Comparison of ENCODE assay signal across 16 cellular contexts in genomic region chrY:12552471-12553283, GRCh38.
DNase-seq lines count a peak whose midpoint lies in the region; ATAC-seq, FAIRE-seq and TF ChIP-seq lines count a peak whose summit lies in the region.
"Had no signal": no experiment of that assay in that cellular context is flagged by ENCODE, and none has a peak within 500 bp of the region (broad histone marks: within the 10 kb centered on the region; RNA-seq: fewer than 3 reads in every experiment).

No MANE protein-coding gene starts in this region.

- H3K36me3 ChIP-seq in mesenchymal stem cell (ENCODE audit: control insufficient read depth in 1 of 2, insufficient read depth in 2 of 2, low read depth in 1 of 2, low read length in 2 of 2): no peaks in the 10 kb centered on the region
- H3K36me3 ChIP-seq in small intestine (ENCODE audit: control insufficient read depth in 2 of 2, insufficient read depth in 2 of 2, low read length in 2 of 2): no peaks in the 10 kb centered on the region
- H3K36me3 ChIP-seq in psoas muscle (ENCODE audit: insufficient read depth in 1 of 2, low read depth in 1 of 2): no peaks in the 10 kb centered on the region
- H3K36me3 ChIP-seq: ovary had no signal

- no peak overlapping the region for H2BK15ac ChIP-seq in mesenchymal stem cell (ENCODE audit: low read depth, poor library complexity, severe bottlenecking)

- H3K27ac ChIP-seq in mesenchymal stem cell (ENCODE audit: low read length, poor library complexity, severe bottlenecking) (peak overlapping the region; percentile 96), small intestine (ENCODE audit: low read depth in 1 of 2, low read length in 1 of 2) (no peak overlapping the region), psoas muscle (no peak overlapping the region)
- H3K27ac ChIP-seq: ovary, SK-N-MC had no signal

- 33% methylated on average over 3 of the region's 4 CpGs for WGBS in mesenchymal stem cell
- WGBS in small intestine, 3 donors: 54 to 79% methylated on average over 4 of the region's 4 CpGs; no CpG with 5 or more reads in 1 of the 3 donors
- 69 to 77% methylated on average over 4 of the region's 4 CpGs; no CpG with 5 or more reads in 1 of the 3 donors for WGBS in psoas muscle, 3 donors

- no peak overlapping the region for H4K8ac ChIP-seq in mesenchymal stem cell (ENCODE audit: low read length)

- H3K4me1 ChIP-seq in mesenchymal stem cell (ENCODE audit: control insufficient read depth, insufficient read depth, low read depth, low read length): peaks cover 20% of the 10 kb centered on the region
- H3K4me1 ChIP-seq in small intestine (ENCODE audit: control insufficient read depth in 2 of 2, insufficient read depth in 1 of 2, low read depth in 1 of 2, low read length in 1 of 2): no peaks in the 10 kb centered on the region
- H3K4me1 ChIP-seq in psoas muscle: no peaks in the 10 kb centered on the region
- H3K4me1 ChIP-seq: Caco-2 had no signal

- no peak overlapping the region for H3K4me2 ChIP-seq in mesenchymal stem cell (ENCODE audit: low read length, poor library complexity, severe bottlenecking)

- ATAC-seq in HG02642 (IDR thresholded peaks at IDR 0.05; ENCODE audit: poor library complexity, unreplicated experiment) (peak; percentile 45), psoas muscle (no peak)
- peak; percentile 76 for ATAC-seq in activated T-helper 17 cell treated with anti-CD3 and anti-CD28 coated beads, Interleukin-2, amount 50 U/mL, for 72 hours (replicated peaks)

- H3K9me3 Mint-ChIP-seq in activated T-helper 17 cell treated with anti-CD3 and anti-CD28 coated beads, Interleukin-2, amount 50 U/mL, for 72 hours: no peaks in the 10 kb centered on the region

- DNase-seq in EL (peak; percentile 94), mesenchymal stem cell (peak; percentile 56), NCI-H1436 treated with DMSO at 0.1 percent for 48 hours (lab: John Stamatoyannopoulos, UW) (no peak), small intestine (no peak), NCI-H446 (lab: John Stamatoyannopoulos, UW) (no peak), psoas muscle (no peak)
- DNase-seq: amniotic stem cell; Caco-2; hippocampal formation; NCI-H1105; NCI-H82; ovary; stimulated activated CD4-positive, alpha-beta T cell treated with anti-CD3 and anti-CD28 coated beads, Interleukin-1b, Interleukin-23, amount 100 ng/mL, for 48 hours had no signal

- no peak overlapping the region for H3K9ac ChIP-seq in mesenchymal stem cell (ENCODE audit: low read length)

- H3K4me3 ChIP-seq in mesenchymal stem cell (ENCODE audit: insufficient read depth in 1 of 2, low read depth in 1 of 2, low read length in 2 of 2): no peak overlapping the region
- no peak overlapping the region for H3K4me3 ChIP-seq in small intestine (ENCODE audit: low read depth in 1 of 2, low read length in 2 of 2)
- no peak overlapping the region for H3K4me3 ChIP-seq in psoas muscle
- H3K4me3 ChIP-seq: ovary, SK-N-MC had no signal

- H2BK12ac ChIP-seq in mesenchymal stem cell (ENCODE audit: low read length in 2 of 2): no peak overlapping the region

- H3K79me1 ChIP-seq in mesenchymal stem cell (replicated peaks; ENCODE audit: low read length, poor library complexity, severe bottlenecking): no peaks in the 10 kb centered on the region

- H3K4me3 Mint-ChIP-seq in activated T-helper 17 cell treated with anti-CD3 and anti-CD28 coated beads, Interleukin-2, amount 50 U/mL, for 72 hours: no peak overlapping the region

- H3K14ac ChIP-seq in mesenchymal stem cell (ENCODE audit: low read length in 2 of 2): no peak overlapping the region

- H3K27ac Mint-ChIP-seq in activated T-helper 17 cell treated with anti-CD3 and anti-CD28 coated beads, Interleukin-2, amount 50 U/mL, for 72 hours: peak overlapping the region; percentile 6

- no peaks in the 10 kb centered on the region for H3K4me1 Mint-ChIP-seq in activated T-helper 17 cell treated with anti-CD3 and anti-CD28 coated beads, Interleukin-2, amount 50 U/mL, for 72 hours

- no peak for TF ChIP-seq CTCF in psoas muscle (IDR thresholded peaks at IDR 0.05)

- intact Hi-C loops in psoas muscle (cut with DNase I): no loop called here

- no peaks in the 10 kb centered on the region for H3K27me3 Mint-ChIP-seq in activated T-helper 17 cell treated with anti-CD3 and anti-CD28 coated beads, Interleukin-2, amount 50 U/mL, for 72 hours

- no peak overlapping the region for H2BK5ac ChIP-seq in mesenchymal stem cell (ENCODE audit: low read depth, low read length, poor library complexity, severe bottlenecking)

- no peak for FAIRE-seq in small intestine (lab: Jason Lieb, UNC)

- H3K9me3 ChIP-seq in mesenchymal stem cell (ENCODE audit: control insufficient read depth, low read length): no peaks in the 10 kb centered on the region
- no peaks in the 10 kb centered on the region for H3K9me3 ChIP-seq in small intestine (ENCODE audit: control insufficient read depth, low read depth)
- H3K9me3 ChIP-seq in psoas muscle: no peaks in the 10 kb centered on the region
- H3K9me3 ChIP-seq: Caco-2, ovary had no signal

- no peak overlapping the region for H3K4ac ChIP-seq in mesenchymal stem cell (ENCODE audit: low read depth in 1 of 2, low read length in 2 of 2)

- no peak overlapping the region for H2BK120ac ChIP-seq in mesenchymal stem cell (ENCODE audit: low read depth, low read length)

- H3K27me3 ChIP-seq in mesenchymal stem cell (ENCODE audit: control insufficient read depth in 1 of 2, insufficient read depth in 1 of 2, low read length in 2 of 2): no peaks in the 10 kb centered on the region
- H3K27me3 ChIP-seq in small intestine (ENCODE audit: control insufficient read depth in 2 of 2, insufficient read depth in 2 of 2, low read length in 2 of 2): no peaks in the 10 kb centered on the region
- no peaks in the 10 kb centered on the region for H3K27me3 ChIP-seq in psoas muscle (ENCODE audit: insufficient read depth in 3 of 3, low read length in 2 of 3)
- H3K27me3 ChIP-seq: ovary had no signal

- H3K36me3 Mint-ChIP-seq in activated T-helper 17 cell treated with anti-CD3 and anti-CD28 coated beads, Interleukin-2, amount 50 U/mL, for 72 hours (ENCODE audit: low read depth): no peaks in the 10 kb centered on the region

- H3K18ac ChIP-seq in mesenchymal stem cell (ENCODE audit: low read depth in 1 of 2, low read length in 2 of 2): no peak overlapping the region

- no peak overlapping the region for H2AFZ ChIP-seq in mesenchymal stem cell (ENCODE audit: low read depth, low read length)

- H3K23ac ChIP-seq in mesenchymal stem cell (ENCODE audit: low read length in 2 of 2): no peak overlapping the region

- H4K91ac ChIP-seq in mesenchymal stem cell (ENCODE audit: low read length): no peak overlapping the region

- no peak overlapping the region for H2AK5ac ChIP-seq in mesenchymal stem cell (ENCODE audit: low read length, severe bottlenecking)

Comparison
In these comparisons a context has a peak if more than half of its experiments do, and no peak if none do; other contexts are left out.
1. DNase-seq: peak in EL (single experiment) and mesenchymal stem cell (single experiment); none in NCI-H1436 treated with DMSO at 0.1 percent for 48 hours (single experiment), small intestine (single experiment), NCI-H446 (0 of 2) and psoas muscle (0 of 2).
2. ATAC-seq: peak in HG02642 (single experiment) and activated T-helper 17 cell treated with anti-CD3 and anti-CD28 coated beads, Interleukin-2, amount 50 U/mL, for 72 hours (single experiment); none in psoas muscle (0 of 4).